Comparison of ENCODE assay signal across 8 cellular contexts in genomic region chr2:240586919-240587800, GRCh38. TPM values are rescaled to one million over a fixed set of nuclear protein-coding genes. Genes with fewer than 3 reads are reported as not detected.
A peak's percentile ranks its signal among the peaks of the same experiment; 100 is the strongest.
DNase-seq lines count a peak whose midpoint lies in the region; TF ChIP-seq lines count a peak whose summit lies in the region.

No MANE protein-coding gene starts in this region.

- no peak overlapping the region for H3K18ac ChIP-seq in H9 (ENCODE audit: insufficient read length, low read depth, low read length)

- no peak overlapping the region for H2AK5ac ChIP-seq in H9 (ENCODE audit: insufficient read length, low read length)

- H3K4me1 ChIP-seq in H9 (ENCODE audit: insufficient read depth, low read length) = peaks cover 12% of the 10 kb centered on the region

- no peak overlapping the region for H2BK12ac ChIP-seq in H9 (ENCODE audit: insufficient read length, low read depth, low read length)

- H4K91ac ChIP-seq in H9 (ENCODE audit: insufficient read length, low read depth, low read length) = no peak overlapping the region

- H3K27me3 ChIP-seq in H9 (ENCODE audit: insufficient read depth, low read length) = no peaks in the 10 kb centered on the region

- no peaks in the 10 kb centered on the region for H4K20me1 ChIP-seq in H9 (ENCODE audit: control insufficient read depth, insufficient read depth, insufficient read length)

- H4K5ac ChIP-seq in H9 (ENCODE audit: insufficient read length, low read depth, low read length) = no peak overlapping the region

- peaks cover 14% of the 10 kb centered on the region for H3K23me2 ChIP-seq in H9 (ENCODE audit: insufficient read length, low read depth, low read length, poor library complexity, severe bottlenecking)

- no peaks in the 10 kb centered on the region for H3K9me3 ChIP-seq in H9 (ENCODE audit: control insufficient read depth, low read depth, low read length)

- no peak overlapping the region; the same call in 1 of the 2 replicates for H3K14ac ChIP-seq in H9 (ENCODE audit: insufficient read depth, low read length)

- H3K27ac ChIP-seq in H9 (ENCODE audit: insufficient read length, low read depth, low read length) (no peak overlapping the region), epithelial cell of prostate (peak overlapping the region; percentile 73)

- no peak for TF ChIP-seq CTCF in H9 (conservative IDR thresholded peaks at IDR 0.05)
- no peak for TF ChIP-seq CTCF in nephron progenitor cell (IDR thresholded peaks at IDR 0.05)

- H2BK20ac ChIP-seq in H9 (ENCODE audit: low read depth, low read length, poor library complexity, severe bottlenecking) = no peak overlapping the region

- no peak overlapping the region for H3T11ph ChIP-seq in H9 (ENCODE audit: low read length)

- H3K9me3 Mint-ChIP-seq in H9 = peaks cover 0 to 2% of the 10 kb centered on the region in 2 experiments; a peak in 1 of 5 replicates
- H3K9me3 Mint-ChIP-seq in nephron progenitor cell = peaks cover 2% of the 10 kb centered on the region

- no peak overlapping the region for H2BK5ac ChIP-seq in H9 (ENCODE audit: insufficient read length, low read length)

- H3K27me3 Mint-ChIP-seq in H9 (ENCODE audit: low read depth) (no peaks in the 10 kb centered on the region; the same call in 1 of the 2 replicates), nephron progenitor cell (ENCODE audit: low read depth, poor library complexity) (peaks cover 3% of the 10 kb centered on the region)

- H3K36me3 Mint-ChIP-seq in H9 (ENCODE audit: insufficient read depth in 1 of 3, low read depth in 3 of 3) (peaks cover 9 to 23% (median 12%) of the 10 kb centered on the region in 3 experiments), nephron progenitor cell (ENCODE audit: low read depth) (peaks cover 16% of the 10 kb centered on the region)

- H3K27ac Mint-ChIP-seq in H9 = peak overlapping the region in 2 of 3 experiments; percentile 83 to 85; a peak in 2 of 7 replicates
- H3K27ac Mint-ChIP-seq in nephron progenitor cell = no peak overlapping the region

- no CpG with 5 or more reads among the region's 62 CpGs for WGBS in H9 (ENCODE audit: extremely low coverage, insufficient read length, low lambda C conversion rate)

- H3K56ac ChIP-seq in H9 (ENCODE audit: insufficient read length, low read depth, low read length) = no peak overlapping the region

- peak; percentile 39 for DNase-seq in DMS79 treated with DMSO at 0.1 percent for 48 hours (lab: John Stamatoyannopoulos, UW)
- peak; percentile 46 for DNase-seq in H9
- DNase-seq in NCI-H2196 (lab: John Stamatoyannopoulos, UW; ENCODE audit: unreplicated experiment) = peak; percentile 53
- peak; percentile 80 for DNase-seq in activated CD8-positive, alpha-beta memory T cell treated with anti-CD3 and anti-CD28 coated beads for 24 hours
- DNase-seq in epithelial cell of prostate (ENCODE audit: low read depth, low spot score) = no peak
- peak; percentile 50 for DNase-seq in nephron progenitor cell
- no peak for DNase-seq in SKM-1 (lab: John Stamatoyannopoulos, UW; ENCODE audit: unreplicated experiment)
- no peak for DNase-seq in H4 (ENCODE audit: low spot score)

- no peak overlapping the region for H3K23ac ChIP-seq in H9 (ENCODE audit: insufficient read length, low read depth, low read length)

- H3K4me1 Mint-ChIP-seq in H9 (peaks cover 26 to 27% of the 10 kb centered on the region in 2 experiments), nephron progenitor cell (peaks cover 37% of the 10 kb centered on the region)

- no peak overlapping the region for H2BK120ac ChIP-seq in H9 (ENCODE audit: low read depth, low read length, poor library complexity, severe bottlenecking)

- H2AFZ ChIP-seq in H9 (ENCODE audit: low read length) = no peak overlapping the region

- no peak overlapping the region for H3K4ac ChIP-seq in H9 (ENCODE audit: low read depth, low read length)

- H3K4me2 ChIP-seq in H9 (ENCODE audit: insufficient read depth, insufficient read length, low read length) = peak overlapping the region; percentile 91

- H3K9ac ChIP-seq in H9 (ENCODE audit: extremely low read depth, insufficient read length, low read length) = peak overlapping the region; percentile 61

- peaks cover 5% of the 10 kb centered on the region for H3K79me1 ChIP-seq in H9 (ENCODE audit: insufficient read depth, low read depth, low read length, poor library complexity, severe bottlenecking)

- no peak overlapping the region for H4K8ac ChIP-seq in H9 (replicated peaks; ENCODE audit: insufficient read length, low read depth, low read length)

- peaks cover 13% of the 10 kb centered on the region for H3K79me2 ChIP-seq in H9 (ENCODE audit: insufficient read depth, low read length)

- H3K4me3 Mint-ChIP-seq in H9 = peak overlapping the region; percentile 95 to 97
- peak overlapping the region; percentile 92 for H3K4me3 Mint-ChIP-seq in nephron progenitor cell

- H2BK15ac ChIP-seq in H9 (ENCODE audit: low read depth, low read length) = no peak overlapping the region

RNA-seq across cellular contexts. Expression of gene CAPN10, which starts 0.6 kb away (rescaled TPM):
- total RNA-seq in H9 (2021) = 45.0 and 47.4 TPM in 2 replicates
- 3.1 and 5.7 TPM in 2 replicates for total RNA-seq in H4 (2014; rRNA removed; shearing (Covaris generic))

RNA-seq across cellular contexts. Expression of gene RNPEPL1, which starts 18.9 kb away (rescaled TPM):
- total RNA-seq in H9 (2021) = 22.5 and 24.7 TPM in 2 replicates
- total RNA-seq in H4 (2014; rRNA removed; shearing (Covaris generic)) = 2.7 and 8.1 TPM in 2 replicates

RNA-seq across cellular contexts. Expression of gene DUSP28, which starts 27.0 kb away (rescaled TPM):
- 1.6 and 2.9 TPM in 2 replicates for total RNA-seq in H9 (2021)
- 2.2 and 5.6 TPM in 2 replicates for total RNA-seq in H4 (2014; rRNA removed; shearing (Covaris generic))

RNA-seq across cellular contexts. Expression of gene ANKMY1, which starts 29.4 kb away (rescaled TPM):
- 8.6 and 13.7 TPM in 2 replicates for total RNA-seq in H9 (2021)
- total RNA-seq in H4 (2014; rRNA removed; shearing (Covaris generic)) = 6.1 and 12.7 TPM in 2 replicates

RNA-seq across cellular contexts. Expression of gene GPR35, which starts 38.1 kb away (rescaled TPM):
- 0.66 and 1.4 TPM in 2 replicates for total RNA-seq in H9 (2021)
- total RNA-seq in H4 (2014; rRNA removed; shearing (Covaris generic)) = 0.75 and 0.86 TPM in 2 replicates

Comparison
In these comparisons a context has a peak if more than half of its experiments do, and no peak if none do; other contexts are left out.
1. DNase-seq: peak in DMS79 treated with DMSO at 0.1 percent for 48 hours (single experiment), H9 (single experiment), NCI-H2196 (single experiment), activated CD8-positive, alpha-beta memory T cell treated with anti-CD3 and anti-CD28 coated beads for 24 hours (single experiment) and nephron progenitor cell (single experiment); none in epithelial cell of prostate (single experiment), SKM-1 (single experiment) and H4 (single experiment).